ENCODE assay signal across 8 cellular contexts in the genomic region with DNA sequence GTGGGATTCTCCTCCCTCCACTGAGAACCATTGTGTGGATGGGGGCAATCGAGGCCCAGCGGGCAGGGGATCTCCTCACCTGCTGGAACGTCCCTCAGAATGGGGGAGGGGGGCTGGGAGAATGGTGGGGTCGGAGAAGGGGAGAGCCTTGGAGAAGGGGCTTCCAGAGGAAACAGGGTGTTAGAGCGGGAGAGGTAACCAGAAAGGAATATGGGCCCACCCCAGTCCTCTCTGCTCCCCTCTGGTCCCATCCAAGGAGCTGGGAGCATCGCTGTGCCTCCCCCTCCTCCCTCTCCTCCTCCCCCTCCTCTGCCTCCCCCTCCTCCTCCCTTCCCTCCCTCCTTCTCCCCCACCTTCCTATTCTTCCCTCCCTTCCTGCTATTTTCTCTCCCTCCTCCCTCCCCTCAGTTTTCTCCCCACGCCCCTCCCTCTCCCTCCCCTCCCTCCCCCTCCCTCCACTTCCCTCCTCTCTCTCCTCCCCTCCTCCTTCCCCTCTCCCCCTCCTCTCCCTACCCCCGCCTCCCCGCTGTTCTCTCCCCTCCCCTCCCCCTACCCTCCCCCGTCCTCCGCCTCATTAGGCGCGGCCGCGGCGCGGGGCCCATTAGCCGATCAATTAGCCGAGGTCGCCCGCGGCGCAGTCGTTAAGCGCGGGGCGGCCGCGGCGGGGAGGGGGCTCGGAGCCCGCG. TPM values are rescaled to one million over a fixed set of nuclear protein-coding genes. Genes with fewer than 3 reads are reported as not detected.
DNase-seq lines count a peak whose midpoint lies in the region; ATAC-seq, FAIRE-seq and TF ChIP-seq lines count a peak whose summit lies in the region.

No MANE protein-coding gene starts in this region.

- POLR2A ChIA-PET in A549 (lab: Yijun Ruan, JAX): no interaction called here

- H3K36me3 ChIP-seq in ascending aorta: no peaks in the 10 kb centered on the region
- no peaks in the 10 kb centered on the region for H3K36me3 ChIP-seq in mesenchymal stem cell (ENCODE audit: control insufficient read depth in 1 of 2, insufficient read depth in 2 of 2, low read depth in 1 of 2, low read length in 2 of 2)

- no peak overlapping the region for H2AFZ ChIP-seq in mesenchymal stem cell (ENCODE audit: low read depth, low read length)

- no peak for TF ChIP-seq POLR2A in A549 (IDR thresholded peaks at IDR 0.05; ENCODE audit: low read length)

- TF ChIP-seq RAD21 in A549 (conservative IDR thresholded peaks at IDR 0.05 in 1 of 2, IDR thresholded peaks at IDR 0.05 in 1 of 2): no peak

- no peak overlapping the region for H2BK5ac ChIP-seq in mesenchymal stem cell (ENCODE audit: low read depth, low read length, poor library complexity, severe bottlenecking)

- H2BK120ac ChIP-seq in mesenchymal stem cell (ENCODE audit: low read depth, low read length): peak overlapping the region; percentile 93

- no peak for TF ChIP-seq EP300 in A549 (IDR thresholded peaks at IDR 0.05)

- TF ChIP-seq CTCF in A549 (IDR thresholded peaks at IDR 0.05) (no peak), ascending aorta (IDR thresholded peaks at IDR 0.05) (no peak)

- no peak overlapping the region for H2AK5ac ChIP-seq in mesenchymal stem cell (ENCODE audit: low read length, severe bottlenecking)

- H3K23ac ChIP-seq in mesenchymal stem cell (ENCODE audit: low read length in 2 of 2): no peak overlapping the region

- no peak for FAIRE-seq in A549 (lab: Jason Lieb, UNC)

- H3K4me1 ChIP-seq in A549: peaks cover 9% of the 10 kb centered on the region; the same call in 2 of the 3 replicates
- peaks cover 0 to 10% of the 10 kb centered on the region in 2 donors for H3K4me1 ChIP-seq in ascending aorta
- H3K4me1 ChIP-seq in mesenchymal stem cell (ENCODE audit: control insufficient read depth, insufficient read depth, low read depth, low read length): peaks cover 9% of the 10 kb centered on the region

- ATAC-seq in A549: no peak
- ATAC-seq in GM18858 (IDR thresholded peaks at IDR 0.05; ENCODE audit: unreplicated experiment): no peak
- no peak for ATAC-seq in HG03196 (IDR thresholded peaks at IDR 0.05; ENCODE audit: unreplicated experiment)

- H3K9me3 ChIP-seq in A549 (no peaks in the 10 kb centered on the region), ascending aorta (no peaks in the 10 kb centered on the region), mesenchymal stem cell (ENCODE audit: control insufficient read depth, low read length) (no peaks in the 10 kb centered on the region)

- WGBS in A549 (ENCODE audit: missing lambda C conversion rate): 78% methylated on average over 2 of the region's 33 CpGs
- 3% methylated on average over 21 of the region's 33 CpGs for WGBS in mesenchymal stem cell

- DNase-seq in A549 (ENCODE audit: low read depth in 1 of 2, low spot score in 1 of 2): no peak
- DNase-seq in NCI-H1105 treated with DMSO at 0.1 percent for 48 hours (lab: John Stamatoyannopoulos, UW): peak; percentile 79
- DNase-seq in ascending aorta (ENCODE audit: low spot score in 2 of 2): no peak
- no peak for DNase-seq in mesenchymal stem cell
- no peak for DNase-seq in COLO829 (ENCODE audit: low spot score)
- DNase-seq in activated naive CD4-positive, alpha-beta T cell (lab: John Stamatoyannopoulos, UW): no peak

- H3K27me3 ChIP-seq in ascending aorta (no peaks in the 10 kb centered on the region), mesenchymal stem cell (ENCODE audit: control insufficient read depth in 1 of 2, insufficient read depth in 1 of 2, low read length in 2 of 2) (peaks cover 0 to 4% of the 10 kb centered on the region in 2 experiments)

- H3K79me1 ChIP-seq in mesenchymal stem cell (replicated peaks; ENCODE audit: low read length, poor library complexity, severe bottlenecking): no peaks in the 10 kb centered on the region

- H3K4ac ChIP-seq in mesenchymal stem cell (ENCODE audit: low read depth in 1 of 2, low read length in 2 of 2): no peak overlapping the region

- peak overlapping the region; percentile 39 for H3K4me3 ChIP-seq in A549
- peak overlapping the region; percentile 58 to 69 for H3K4me3 ChIP-seq in ascending aorta
- H3K4me3 ChIP-seq in mesenchymal stem cell (ENCODE audit: insufficient read depth in 1 of 2, low read depth in 1 of 2, low read length in 2 of 2): peak overlapping the region in 1 of 2 experiments; percentile 26

- peak overlapping the region; percentile 81 for H3K4me2 ChIP-seq in A549
- H3K4me2 ChIP-seq in mesenchymal stem cell (ENCODE audit: low read length, poor library complexity, severe bottlenecking): peak overlapping the region; percentile 81

- no peak overlapping the region for H2BK12ac ChIP-seq in mesenchymal stem cell (ENCODE audit: low read length in 2 of 2)

- no peak overlapping the region for H4K8ac ChIP-seq in mesenchymal stem cell (ENCODE audit: low read length)

- H3K18ac ChIP-seq in mesenchymal stem cell (ENCODE audit: low read depth in 1 of 2, low read length in 2 of 2): no peak overlapping the region

- CTCF ChIA-PET in A549 (lab: Yijun Ruan, JAX): no interaction called here

- no peak overlapping the region for H4K91ac ChIP-seq in mesenchymal stem cell (ENCODE audit: low read length)

- H2BK15ac ChIP-seq in mesenchymal stem cell (ENCODE audit: low read depth, poor library complexity, severe bottlenecking): peak overlapping the region; percentile 78

- H3K14ac ChIP-seq in mesenchymal stem cell (ENCODE audit: low read length in 2 of 2): no peak overlapping the region

- intact Hi-C loops in ascending aorta (cut with DNase I): no loop called here

- H3K27ac ChIP-seq in A549 (peak overlapping the region; percentile 49 to 79; a peak in 4 of 6 replicates), ascending aorta (peak overlapping the region; percentile 43 to 58), mesenchymal stem cell (ENCODE audit: low read length, poor library complexity, severe bottlenecking) (no peak overlapping the region)

- H3K9ac ChIP-seq in mesenchymal stem cell (ENCODE audit: low read length): no peak overlapping the region

TF ChIP-seq in A549, 52 proteins besides CTCF, POLR2A, EP300 and RAD21:
- TF ChIP-seq JUNB (IDR thresholded peaks at IDR 0.05) (no peak), KDM5A (IDR thresholded peaks at IDR 0.05) (no peak), ZSCAN20 (CRISPR knock-in tag; IDR thresholded peaks at IDR 0.05) (no peak), SREBF2 (IDR thresholded peaks at IDR 0.05) (no peak), RARB (CRISPR knock-in tag; IDR thresholded peaks at IDR 0.05) (no peak), MAFK (IDR thresholded peaks at IDR 0.05; ENCODE audit: partially characterized antibody) (no peak), PHF8 (IDR thresholded peaks at IDR 0.05; ENCODE audit: borderline replicate concordance, low read depth) (no peak), SMC3 (IDR thresholded peaks at IDR 0.05) (no peak), FOSL2 (IDR thresholded peaks at IDR 0.05) (no peak), FOSL2 (CRISPR knock-in tag; IDR thresholded peaks at IDR 0.05) (no peak), JUN (IDR thresholded peaks at IDR 0.05) (no peak), CBX2 (IDR thresholded peaks at IDR 0.05; ENCODE audit: borderline replicate concordance, low read depth) (no peak), MAZ (IDR thresholded peaks at IDR 0.05; ENCODE audit: borderline replicate concordance, low read depth, low read length) (no peak), HOXB5 (CRISPR knock-in tag; IDR thresholded peaks at IDR 0.05) (no peak), CBX8 (IDR thresholded peaks at IDR 0.05) (no peak), EHF (CRISPR knock-in tag; IDR thresholded peaks at IDR 0.05) (no peak)
- TF ChIP-seq, protein P1, sequence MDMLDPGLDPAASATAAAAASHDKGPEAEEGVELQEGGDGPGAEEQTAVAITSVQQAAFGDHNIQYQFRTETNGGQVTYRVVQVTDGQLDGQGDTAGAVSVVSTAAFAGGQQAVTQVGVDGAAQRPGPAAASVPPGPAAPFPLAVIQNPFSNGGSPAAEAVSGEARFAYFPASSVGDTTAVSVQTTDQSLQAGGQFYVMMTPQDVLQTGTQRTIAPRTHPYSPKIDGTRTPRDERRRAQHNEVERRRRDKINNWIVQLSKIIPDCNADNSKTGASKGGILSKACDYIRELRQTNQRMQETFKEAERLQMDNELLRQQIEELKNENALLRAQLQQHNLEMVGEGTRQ (IDR thresholded peaks at IDR 0.05): no peak
- TF ChIP-seq, protein P2, sequence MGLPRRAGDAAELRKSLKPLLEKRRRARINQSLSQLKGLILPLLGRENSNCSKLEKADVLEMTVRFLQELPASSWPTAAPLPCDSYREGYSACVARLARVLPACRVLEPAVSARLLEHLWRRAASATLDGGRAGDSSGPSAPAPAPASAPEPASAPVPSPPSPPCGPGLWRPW (IDR thresholded peaks at IDR 0.05): no peak
TF ChIP-seq in A549: peak in this region for 0.

RNA-seq across cellular contexts. Expression of a gene that starts 15.5 kb away (rescaled TPM):
- polyA plus RNA-seq in A549 (2011; rRNA removed) (171 and 183 TPM in 2 replicates), A549 (2017; fragmentation: RNase III; extraction: RNeasy Plus Mini Kit Qiagen cat#74134 plus additional on column Dnase treatment) (191 to 231 TPM (median 216 TPM) in 3 replicates)
- 223 and 303 TPM in 2 replicates for polyA plus RNA-seq in A549 (2012; cell fraction: cytosol; rRNA removed)
- polyA plus RNA-seq in A549 (2012; cell fraction: nucleus; rRNA removed): 251 and 276 TPM in 2 replicates
- 235 and 240 TPM in 2 replicates for polyA minus RNA-seq in A549 (2011; rRNA and poly(A)+ RNA removed)
- 559 TPM for total RNA-seq in ascending aorta
- polyA plus RNA-seq in mesenchymal stem cell (2013, experiment 1 of 2): 329 TPM
- polyA plus RNA-seq in mesenchymal stem cell (2013, experiment 2 of 2): 321 TPM

RNA-seq across cellular contexts. Expression of a gene that starts 17.7 kb away (rescaled TPM):
- polyA plus RNA-seq in A549 (2011; rRNA removed) (2.1 and 2.7 TPM in 2 replicates), A549 (2017; fragmentation: RNase III; extraction: RNeasy Plus Mini Kit Qiagen cat#74134 plus additional on column Dnase treatment) (1.9 to 3.1 TPM (median 2.6 TPM) in 3 replicates)
- polyA plus RNA-seq in A549 (2012; cell fraction: cytosol; rRNA removed): 1.8 and 2.9 TPM in 2 replicates
- polyA plus RNA-seq in A549 (2012; cell fraction: nucleus; rRNA removed): 8.3 and 9.3 TPM in 2 replicates
- 2.1 and 2.4 TPM in 2 replicates for polyA minus RNA-seq in A549 (2011; rRNA and poly(A)+ RNA removed)
- total RNA-seq in ascending aorta: 86.3 TPM
- 9.5 TPM for polyA plus RNA-seq in mesenchymal stem cell (2013, experiment 1 of 2)
- 8.7 TPM for polyA plus RNA-seq in mesenchymal stem cell (2013, experiment 2 of 2)

RNA-seq across cellular contexts. Expression of a gene that starts 47.4 kb away (rescaled TPM):
- polyA plus RNA-seq in A549 (2011; rRNA removed) (5.5 and 8.6 TPM in 2 replicates), A549 (2017; fragmentation: RNase III; extraction: RNeasy Plus Mini Kit Qiagen cat#74134 plus additional on column Dnase treatment) (29.0 to 32.8 TPM (median 30.5 TPM) in 3 replicates)
- polyA plus RNA-seq in A549 (2012; cell fraction: cytosol; rRNA removed): 24.3 and 29.2 TPM in 2 replicates
- 26.9 and 28.9 TPM in 2 replicates for polyA plus RNA-seq in A549 (2012; cell fraction: nucleus; rRNA removed)
- polyA minus RNA-seq in A549 (2011; rRNA and poly(A)+ RNA removed): 6.7 and 19.2 TPM in 2 replicates
- 178 TPM for total RNA-seq in ascending aorta
- 49.8 TPM for polyA plus RNA-seq in mesenchymal stem cell (2013, experiment 1 of 2)
- polyA plus RNA-seq in mesenchymal stem cell (2013, experiment 2 of 2): 49.0 TPM
